ENCODE assay signal across 16 cellular contexts in the genomic region with DNA sequence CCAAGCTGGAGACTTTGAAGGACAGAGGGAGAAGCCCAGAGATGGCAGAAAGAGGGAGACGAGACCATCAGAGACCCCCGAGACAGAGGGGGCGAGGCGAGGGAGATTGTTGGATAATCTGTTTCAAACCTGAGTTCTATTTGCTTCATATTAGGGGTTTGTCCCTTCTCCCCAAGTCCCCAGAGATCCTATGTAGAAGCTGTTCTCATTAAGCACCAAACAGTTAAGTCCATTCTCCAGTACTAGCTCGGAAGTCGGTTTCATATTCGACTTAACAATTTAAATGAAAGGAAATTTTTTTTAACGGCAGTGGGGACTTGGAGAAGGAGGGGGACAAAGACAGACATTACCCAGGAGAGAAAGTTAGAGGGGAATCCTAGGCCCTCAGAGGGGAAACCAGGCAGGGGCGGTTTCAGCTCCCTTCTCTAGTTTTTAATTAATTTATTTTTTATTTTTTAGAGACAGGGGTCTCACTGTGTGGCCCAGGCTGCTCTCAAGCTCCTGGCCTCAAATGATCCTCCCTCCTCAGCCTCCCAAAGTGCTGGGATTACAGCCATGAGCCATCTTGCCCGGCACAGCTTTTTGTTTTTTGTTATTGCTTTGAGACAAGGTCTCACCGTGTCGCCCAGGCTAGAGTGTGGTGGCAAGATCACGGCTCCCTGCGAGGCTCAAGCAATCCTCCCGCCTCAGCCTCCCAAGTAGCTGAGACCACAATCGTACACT. TPM values are rescaled to one million over a fixed set of nuclear protein-coding genes. Genes with fewer than 3 reads are reported as not detected.
DNase-seq lines count a peak whose midpoint lies in the region; ATAC-seq, FAIRE-seq and TF ChIP-seq lines count a peak whose summit lies in the region.
"Had no signal": no experiment of that assay in that cellular context is flagged by ENCODE, and none has a peak within 500 bp of the region (broad histone marks: within the 10 kb centered on the region; RNA-seq: fewer than 3 reads in every experiment).

No MANE protein-coding gene starts in this region.

- peaks cover 12% of the 10 kb centered on the region for H3K4me1 ChIP-seq in CD4-positive, CD25-positive, alpha-beta regulatory T cell (ENCODE audit: control insufficient read depth, insufficient read depth, low read length, poor library complexity, severe bottlenecking)
- H3K4me1 ChIP-seq in HUES48 (ENCODE audit: control insufficient read depth, insufficient read depth, low read length) (peaks cover 10% of the 10 kb centered on the region), osteoblast (ENCODE audit: insufficient read depth, low read length) (peaks cover 6% of the 10 kb centered on the region)

- H3K27me3 ChIP-seq in CD4-positive, CD25-positive, alpha-beta regulatory T cell (ENCODE audit: control insufficient read depth, insufficient read depth, low read length), result no peaks in the 10 kb centered on the region
- H3K27me3 ChIP-seq in HUES48 (ENCODE audit: control insufficient read depth, insufficient read depth, low read length), result 0 out of 2 replicates have a peak, but pooled peaks cover 5% of the 10 kb centered on the region
- no peaks in the 10 kb centered on the region for H3K27me3 ChIP-seq in osteoblast (ENCODE audit: insufficient read depth, low read length)

- ATAC-seq in CD4-positive, CD25-positive, alpha-beta regulatory T cell (ENCODE audit: low read depth in 2 of 2), result no peak
- ATAC-seq: Panc1 had no signal

- TF ChIP-seq CTCF in osteoblast (IDR thresholded peaks at IDR 0.05; ENCODE audit: extremely low read depth, low read depth, low read length), result no peak

- H2AFZ ChIP-seq in osteoblast (ENCODE audit: low read length), result peak overlapping the region; percentile 60

- H3K27me3 Mint-ChIP-seq in CD4-positive, CD25-positive, alpha-beta regulatory T cell, result peaks cover 5% of the 10 kb centered on the region
- no peaks in the 10 kb centered on the region for H3K27me3 Mint-ChIP-seq in activated T-cell treated with anti-CD3 and anti-CD28 coated beads, Interleukin-2, amount 50 U/mL, for 24 hours
- H3K27me3 Mint-ChIP-seq: activated CD4-positive, alpha-beta memory T cell treated with anti-CD3 and anti-CD28 coated beads for 36 hours; CD8-positive, alpha-beta memory T cell had no signal

- H3K27ac Mint-ChIP-seq in CD4-positive, CD25-positive, alpha-beta regulatory T cell, result peak overlapping the region in 2 of 3 donors; percentile 28 to 82
- no peak overlapping the region for H3K27ac Mint-ChIP-seq in activated T-cell treated with anti-CD3 and anti-CD28 coated beads, Interleukin-2, amount 50 U/mL, for 24 hours
- H3K27ac Mint-ChIP-seq: activated CD4-positive, alpha-beta memory T cell treated with anti-CD3 and anti-CD28 coated beads for 36 hours had no signal

- peaks cover 0 to 55% (median 19%) of the 10 kb centered on the region in 4 donors for H3K4me1 Mint-ChIP-seq in CD4-positive, CD25-positive, alpha-beta regulatory T cell
- H3K4me1 Mint-ChIP-seq in activated T-cell treated with anti-CD3 and anti-CD28 coated beads, Interleukin-2, amount 50 U/mL, for 24 hours (ENCODE audit: low read depth), result peaks cover 17% of the 10 kb centered on the region

- no peak overlapping the region for H3K4me3 ChIP-seq in CD4-positive, CD25-positive, alpha-beta regulatory T cell (ENCODE audit: low read depth, low read length)
- H3K4me3 ChIP-seq in HUES48 (ENCODE audit: low read depth, low read length) (peak overlapping the region; percentile 32; the same call in 1 of the 2 replicates), osteoblast (ENCODE audit: insufficient read depth, low read length) (no peak overlapping the region)

- no peaks in the 10 kb centered on the region for H3K79me2 ChIP-seq in osteoblast (ENCODE audit: insufficient read depth, low read length)

- peak; percentile 12 for FAIRE-seq in endometrium (lab: Jason Lieb, UNC)
- no peak for FAIRE-seq in RCC 7860 (lab: Jason Lieb, UNC)
- FAIRE-seq: HTR-8/SVneo had no signal

- H3K4me2 ChIP-seq in osteoblast (ENCODE audit: insufficient read depth, low read length), result peak overlapping the region; percentile 43

- H3K36me3 ChIP-seq in CD4-positive, CD25-positive, alpha-beta regulatory T cell (ENCODE audit: control insufficient read depth, insufficient read depth, low read length), result no peaks in the 10 kb centered on the region
- H3K36me3 ChIP-seq in HUES48 (ENCODE audit: control insufficient read depth, insufficient read depth, low read length) (no peaks in the 10 kb centered on the region), osteoblast (ENCODE audit: insufficient read depth, low read length) (no peaks in the 10 kb centered on the region)

- H3K9ac ChIP-seq in HUES48 (ENCODE audit: low read depth, low read length), result no peak overlapping the region

- H3K4me3 Mint-ChIP-seq in CD4-positive, CD25-positive, alpha-beta regulatory T cell, result peak overlapping the region; percentile 55 to 76 (median 64)
- H3K4me3 Mint-ChIP-seq in activated T-cell treated with anti-CD3 and anti-CD28 coated beads, Interleukin-2, amount 50 U/mL, for 24 hours, result no peak overlapping the region
- H3K4me3 Mint-ChIP-seq: activated CD4-positive, alpha-beta memory T cell treated with anti-CD3 and anti-CD28 coated beads for 36 hours had no signal

- H3K27ac ChIP-seq in CD4-positive, CD25-positive, alpha-beta regulatory T cell (ENCODE audit: insufficient read depth, low read length, poor library complexity, severe bottlenecking), result no peak overlapping the region
- H3K27ac ChIP-seq in HUES48 (ENCODE audit: low read depth, low read length) (no peak overlapping the region), osteoblast (ENCODE audit: low read depth, low read length) (no peak overlapping the region)

- no peaks in the 10 kb centered on the region for H3K9me3 ChIP-seq in CD4-positive, CD25-positive, alpha-beta regulatory T cell (ENCODE audit: control insufficient read depth in 2 of 2, low read length in 2 of 2)
- no peaks in the 10 kb centered on the region for H3K9me3 ChIP-seq in HUES48 (ENCODE audit: control insufficient read depth, insufficient read depth, low read length)
- no peaks in the 10 kb centered on the region for H3K9me3 ChIP-seq in osteoblast (ENCODE audit: low read depth, low read length)

- H3K36me3 Mint-ChIP-seq in CD4-positive, CD25-positive, alpha-beta regulatory T cell, result no peaks in the 10 kb centered on the region
- H3K36me3 Mint-ChIP-seq in activated T-cell treated with anti-CD3 and anti-CD28 coated beads, Interleukin-2, amount 50 U/mL, for 24 hours (ENCODE audit: low read depth), result no peaks in the 10 kb centered on the region
- H3K36me3 Mint-ChIP-seq: activated CD4-positive, alpha-beta memory T cell treated with anti-CD3 and anti-CD28 coated beads for 36 hours; CD8-positive, alpha-beta memory T cell had no signal

- peaks cover 0 to 2% (median 0%) of the 10 kb centered on the region in 7 donors for H3K9me3 Mint-ChIP-seq in CD4-positive, CD25-positive, alpha-beta regulatory T cell
- H3K9me3 Mint-ChIP-seq in activated T-cell treated with anti-CD3 and anti-CD28 coated beads, Interleukin-2, amount 50 U/mL, for 24 hours, result no peaks in the 10 kb centered on the region
- H3K9me3 Mint-ChIP-seq: activated CD4-positive, alpha-beta memory T cell treated with anti-CD3 and anti-CD28 coated beads for 36 hours; CD8-positive, alpha-beta memory T cell had no signal

- H4K20me1 ChIP-seq in osteoblast (ENCODE audit: insufficient read depth, low read length), result no peaks in the 10 kb centered on the region

- no peak for DNase-seq in CD4-positive, CD25-positive, alpha-beta regulatory T cell
- DNase-seq in osteoblast (ENCODE audit: insufficient read length, low spot score, missing footprints), result peak; percentile 47
- DNase-seq in RCC 7860 (ENCODE audit: low spot score), result no peak
- DNase-seq in activated T-cell treated with anti-CD3 and anti-CD28 coated beads, Interleukin-2, amount 50 U/mL, for 24 hours, result no peak
- no peak for DNase-seq in NCI-H1092 (lab: John Stamatoyannopoulos, UW)
- DNase-seq: activated CD4-positive, alpha-beta memory T cell treated with anti-CD3 and anti-CD28 coated beads for 36 hours; activated gamma-delta T cell treated with Interleukin-2 at 50 U/mL for 16 hours; CD8-positive, alpha-beta memory T cell; cerebellar nuclear complex; islet precursor cell; NCI-H2081; T-helper 9 cell had no signal

RNA-seq across cellular contexts. Expression of a gene that starts 13.6 kb away (rescaled TPM):
- 9.3 TPM for total RNA-seq in CD4-positive, CD25-positive, alpha-beta regulatory T cell
- 1 to 10 TPM; 3.1 to 4.5 (median 3.9) TPM for polyA plus RNA-seq in CD4-positive, CD25-positive, alpha-beta regulatory T cell
- 2.4 and 5.1 TPM in 2 replicates for total RNA-seq in osteoblast

RNA-seq across cellular contexts. Expression of a gene that starts 19.6 kb away (rescaled TPM):
- 1,009 TPM for total RNA-seq in CD4-positive, CD25-positive, alpha-beta regulatory T cell
- 100 to 1,000 TPM; 608 to 773 (median 661) TPM for polyA plus RNA-seq in CD4-positive, CD25-positive, alpha-beta regulatory T cell
- 209 and 211 TPM in 2 replicates for total RNA-seq in osteoblast

RNA-seq across cellular contexts. Expression of a gene that starts 51.5 kb away (rescaled TPM):
- total RNA-seq in CD4-positive, CD25-positive, alpha-beta regulatory T cell, result 0.81 TPM
- polyA plus RNA-seq in CD4-positive, CD25-positive, alpha-beta regulatory T cell, result under 1 TPM in 3 of 4 donors, not detected in 1; 0.21 to 0.44 (median 0.23) TPM
- total RNA-seq in osteoblast, result 73.7 and 74.2 TPM in 2 replicates

Comparison
In these comparisons a context has a peak if more than half of its experiments do, and no peak if none do; other contexts are left out.
1. RNA of a gene that starts 51.5 kb away (total RNA-seq): 73.7 to 74.2 TPM in osteoblast; 0.81 TPM in CD4-positive, CD25-positive, alpha-beta regulatory T cell (single experiment); every median in the first group is over 10 times any median in the second.